ENCODE assay signal across 22 cellular contexts in genomic region chr5:83703059-83703458, GRCh38.
DNase-seq lines count a peak whose midpoint lies in the region; ATAC-seq and TF ChIP-seq lines count a peak whose summit lies in the region.
"Had no signal": no experiment of that assay in that cellular context is flagged by ENCODE, and none has a peak within 500 bp of the region (broad histone marks: within the 10 kb centered on the region; RNA-seq: fewer than 3 reads in every experiment).

No MANE protein-coding gene starts in this region.

- TF ChIP-seq CTCF in nephron progenitor cell (IDR thresholded peaks at IDR 0.05), result no peak

- no peaks in the 10 kb centered on the region for H3K27me3 Mint-ChIP-seq in nephron progenitor cell (ENCODE audit: low read depth, poor library complexity)

- no peak overlapping the region for H3K4me3 Mint-ChIP-seq in nephron progenitor cell
- H3K4me3 Mint-ChIP-seq: CD14-positive monocyte; CD4-positive, alpha-beta T cell; CD8-positive, alpha-beta memory T cell; GM23338; H9 had no signal

- ATAC-seq in GM18519 (IDR thresholded peaks at IDR 0.05; ENCODE audit: low FRiP score, unreplicated experiment) (peak; percentile 49), HG02852 (IDR thresholded peaks at IDR 0.05; ENCODE audit: unreplicated experiment) (peak; percentile 43), HG03039 (IDR thresholded peaks at IDR 0.05; ENCODE audit: unreplicated experiment) (peak; percentile 49), GM21390 (IDR thresholded peaks at IDR 0.05; ENCODE audit: unreplicated experiment) (no peak), HG02678 (IDR thresholded peaks at IDR 0.05; ENCODE audit: unreplicated experiment) (no peak)
- ATAC-seq: A549, GM23338, HCT116 had no signal

- no peak for DNase-seq in nephron progenitor cell
- no peak for DNase-seq in Kasumi-1 (lab: John Stamatoyannopoulos, UW)
- DNase-seq: 8988T; ACHN; AML-193; BE2C; CD4-positive, alpha-beta T cell; CD8-positive, alpha-beta memory T cell; DMS 273 treated with DMSO at 0.1 percent for 48 hours; DMS79; EL; GDM1; H9 had no signal

- H3K36me3 Mint-ChIP-seq in nephron progenitor cell (ENCODE audit: low read depth), result peaks cover 62% of the 10 kb centered on the region
- H3K36me3 Mint-ChIP-seq: CD14-positive monocyte; CD8-positive, alpha-beta memory T cell had no signal

- H3K27ac Mint-ChIP-seq in nephron progenitor cell, result peak overlapping the region; percentile 33
- H3K27ac Mint-ChIP-seq: CD14-positive monocyte; CD4-positive, alpha-beta T cell; CD8-positive, alpha-beta memory T cell; GM23338; H9 had no signal

- H3K9me3 Mint-ChIP-seq in nephron progenitor cell, result peaks cover 52% of the 10 kb centered on the region

- H3K4me1 Mint-ChIP-seq in nephron progenitor cell, result no peaks in the 10 kb centered on the region
- H3K4me1 Mint-ChIP-seq: CD14-positive monocyte; CD8-positive, alpha-beta memory T cell; GM23338; H9 had no signal

Comparison
In these comparisons a context has a peak if more than half of its experiments do, and no peak if none do; other contexts are left out.
1. ATAC-seq: peak in GM18519 (single experiment), HG02852 (single experiment) and HG03039 (single experiment); none in GM21390 (single experiment) and HG02678 (single experiment).